Comparison of ENCODE assay signal across 14 cellular contexts in genomic region chr17:19268611-19269010, GRCh38. TPM values are rescaled to one million over a fixed set of nuclear protein-coding genes. Genes with fewer than 3 reads are reported as not detected.
DNase-seq lines count a peak whose midpoint lies in the region; ATAC-seq and TF ChIP-seq lines count a peak whose summit lies in the region.
"Had no signal": no experiment of that assay in that cellular context is flagged by ENCODE, and none has a peak within 500 bp of the region (broad histone marks: within the 10 kb centered on the region; RNA-seq: fewer than 3 reads in every experiment).

No MANE protein-coding gene starts in this region.

- no peaks in the 10 kb centered on the region for H3K9me3 Mint-ChIP-seq in CD4-positive, alpha-beta T cell

- peaks cover 3% of the 10 kb centered on the region for H3K27me3 Mint-ChIP-seq in CD4-positive, alpha-beta T cell

- H4K20me1 ChIP-seq in GM23248 (ENCODE audit: insufficient read depth): peaks cover 22% of the 10 kb centered on the region; the same call in 1 of the 2 replicates

- CTCF ChIA-PET in CD4-positive, alpha-beta T cell (lab: Charles Lee): no interaction called here

- H3K27ac Mint-ChIP-seq in CD4-positive, alpha-beta T cell: no peak overlapping the region
- H3K27ac Mint-ChIP-seq: activated naive CD8-positive, alpha-beta T cell had no signal

- H3K9me3 ChIP-seq in heart left ventricle (no peaks in the 10 kb centered on the region), neutrophil (no peaks in the 10 kb centered on the region), upper lobe of right lung (no peaks in the 10 kb centered on the region), GM23248 (ENCODE audit: low read depth) (no peaks in the 10 kb centered on the region)
- no peaks in the 10 kb centered on the region for H3K9me3 ChIP-seq in CD4-positive, alpha-beta T cell (ENCODE audit: control insufficient read depth, low read length)
- H3K9me3 ChIP-seq: ovary had no signal

- peak in 1 of 5 donors; percentile 16 for DNase-seq in heart left ventricle
- no peak for DNase-seq in Right ventricle myocardium inferior (ENCODE audit: missing footprints)
- peak; percentile 16 for DNase-seq in fibroblast of peridontal ligament (ENCODE audit: extremely low read depth)
- DNase-seq in upper lobe of right lung: no peak
- no peak for DNase-seq in GM23248
- no peak for DNase-seq in CD4-positive, alpha-beta T cell
- DNase-seq in erythroblast (lab: John Stamatoyannopoulos, UW): no peak
- DNase-seq: activated CD4-positive, alpha-beta T cell treated with anti-CD3 and anti-CD28 coated beads, Interleukin-2, amount 50 U/mL, for 1 hour; foreskin melanocyte; NCI-H1694 treated with DMSO at 0.1 percent for 48 hours; ovary had no signal

- no peak overlapping the region for H3K9ac ChIP-seq in GM23248

- H3F3A ChIP-seq in GM23248 (ENCODE audit: insufficient read depth): peaks cover 15% of the 10 kb centered on the region

- H3K4me3 Mint-ChIP-seq in CD4-positive, alpha-beta T cell: no peak overlapping the region
- H3K4me3 Mint-ChIP-seq: activated naive CD8-positive, alpha-beta T cell had no signal

- H3K36me3 ChIP-seq in heart left ventricle (no peaks in the 10 kb centered on the region), neutrophil (no peaks in the 10 kb centered on the region), upper lobe of right lung (no peaks in the 10 kb centered on the region), GM23248 (ENCODE audit: low read depth) (no peaks in the 10 kb centered on the region)
- H3K36me3 ChIP-seq: ovary had no signal

- H3K27ac ChIP-seq in heart left ventricle: peak overlapping the region; percentile 7 to 88 (median 74)
- peak overlapping the region; percentile 85 for H3K27ac ChIP-seq in neutrophil
- H3K27ac ChIP-seq in upper lobe of right lung: peak overlapping the region; percentile 62
- no peak overlapping the region for H3K27ac ChIP-seq in GM23248
- H3K27ac ChIP-seq in CD4-positive, alpha-beta T cell (ENCODE audit: low read depth, low read length): no peak overlapping the region
- H3K27ac ChIP-seq: ovary, SK-N-MC had no signal

- 32 to 37% (median 34%) methylated on average over 3 of the region's 3 CpGs for WGBS in heart left ventricle, 4 donors
- 43 to 55% methylated on average over 3 of the region's 3 CpGs for WGBS in GM23248 (ENCODE audit: low coverage in 1 of 2, low lambda C conversion rate in 2 of 2, missing lambda C conversion rate in 2 of 2), 2 experiments

- no peaks in the 10 kb centered on the region for H3K36me3 Mint-ChIP-seq in CD4-positive, alpha-beta T cell (ENCODE audit: low read depth)
- H3K36me3 Mint-ChIP-seq: activated naive CD8-positive, alpha-beta T cell had no signal

- H3K4me3 ChIP-seq in heart left ventricle (no peak overlapping the region), neutrophil (ENCODE audit: low read depth in 1 of 2, low read length in 1 of 2) (peak overlapping the region in 1 of 2 experiments; percentile 39), upper lobe of right lung (no peak overlapping the region), GM23248 (no peak overlapping the region)
- H3K4me3 ChIP-seq: ovary, SK-N-MC had no signal

- no peaks in the 10 kb centered on the region for H3K9me2 ChIP-seq in GM23248 (ENCODE audit: insufficient read depth)

- H3K4me1 Mint-ChIP-seq in CD4-positive, alpha-beta T cell (ENCODE audit: low read depth): no peaks in the 10 kb centered on the region

- no peak overlapping the region for H2AFZ ChIP-seq in GM23248

- H3K79me2 ChIP-seq in GM23248 (ENCODE audit: insufficient read depth): peaks cover 100% of the 10 kb centered on the region

- POLR2A ChIA-PET in CD4-positive, alpha-beta T cell (lab: Charles Lee): no interaction called here

- ATAC-seq in heart left ventricle (no peak), Right ventricle myocardium inferior (no peak), upper lobe of right lung (peak; percentile 12)
- ATAC-seq in CD4-positive, alpha-beta T cell (ENCODE audit: poor library complexity): no peak

- H3K4me2 ChIP-seq in GM23248 (ENCODE audit: unreplicated experiment): no peak overlapping the region

- intact Hi-C loops in heart left ventricle (cut with DNase I): loop anchor here in 1 of 10 donors (2.0 kb wide), 1 partner anchor 18 kb away; no protein-coding TSS in a partner anchor
- intact Hi-C loops in Right ventricle myocardium inferior (cut with DNase I): no loop called here
- intact Hi-C loops in upper lobe of right lung (cut with DNase I): no loop called here
- intact Hi-C loops in CD4-positive, alpha-beta T cell (cut with DNase I, micrococcal nuclease): no loop called here

- H3K4me1 ChIP-seq in heart left ventricle: peaks cover 21 to 97% (median 78%) of the 10 kb centered on the region in 12 donors
- peaks cover 36 to 39% of the 10 kb centered on the region in 2 experiments for H3K4me1 ChIP-seq in neutrophil (ENCODE audit: control insufficient read depth in 1 of 2, insufficient read depth in 1 of 2, low read depth in 1 of 2, low read length in 1 of 2)
- H3K4me1 ChIP-seq in upper lobe of right lung: peaks cover 70% of the 10 kb centered on the region
- peaks cover 10% of the 10 kb centered on the region for H3K4me1 ChIP-seq in GM23248 (ENCODE audit: insufficient read depth)

- TF ChIP-seq POLR2A in heart left ventricle (IDR thresholded peaks at IDR 0.05) (no peak), erythroblast (IDR thresholded peaks at IDR 0.05; ENCODE audit: low read length) (no peak)

- TF ChIP-seq CTCF in heart left ventricle (IDR thresholded peaks at IDR 0.05): no peak
- TF ChIP-seq CTCF in neutrophil (IDR thresholded peaks at IDR 0.05): no peak
- TF ChIP-seq CTCF in upper lobe of right lung (IDR thresholded peaks at IDR 0.05): no peak
- no peak for TF ChIP-seq CTCF in CD4-positive, alpha-beta T cell (IDR thresholded peaks at IDR 0.05)

- in situ Hi-C loops in GM23248 (cut with MboI): loop anchor here (25.0 kb wide), 1 partner anchor 494 kb away; no protein-coding TSS in a partner anchor

- H3K27me3 ChIP-seq in heart left ventricle (no peaks in the 10 kb centered on the region), neutrophil (peaks cover 33% of the 10 kb centered on the region), upper lobe of right lung (no peaks in the 10 kb centered on the region), GM23248 (replicated peaks; ENCODE audit: insufficient read depth) (no peaks in the 10 kb centered on the region)
- no peaks in the 10 kb centered on the region for H3K27me3 ChIP-seq in CD4-positive, alpha-beta T cell (ENCODE audit: control insufficient read depth, insufficient read depth, low read length)
- H3K27me3 ChIP-seq: ovary had no signal

RNA-seq across cellular contexts. Expression of gene EPN2, which starts 31.4 kb away (rescaled TPM):
- 100 to 1,000 TPM in 1 of 9 donors, 10 to 100 TPM in 8; 43.9 to 114 (median 73.9) TPM for total RNA-seq in heart left ventricle
- 10 to 100 TPM; 26.4 to 37.9 TPM for polyA plus RNA-seq in heart left ventricle
- 85.5 TPM for total RNA-seq in Right ventricle myocardium inferior
- total RNA-seq in upper lobe of right lung: 54.5 TPM
- 21.2 and 25.3 TPM in 2 replicates for total RNA-seq in GM23248 (2014; rRNA removed; shearing (Covaris generic))
- polyA plus RNA-seq in GM23248 (2016; fragmentation: Nextera tagmentation; extraction: Ambion mirVana): 54.0 and 56.2 TPM in 2 replicates
- 10 to 100 TPM; 11.9 to 12.3 TPM for total RNA-seq in CD4-positive, alpha-beta T cell

Comparison
In these comparisons a context has a peak if more than half of its experiments do, and no peak if none do; other contexts are left out.
1. H3K27ac ChIP-seq: peak in heart left ventricle (12 of 12), neutrophil (single experiment) and upper lobe of right lung (single experiment); none in GM23248 (single experiment) and CD4-positive, alpha-beta T cell (single experiment).